8 cellular contexts compared by ENCODE assay signal in genomic region chr11:117946842-117947526, GRCh38. TPM values are rescaled to one million over a fixed set of nuclear protein-coding genes. Genes with fewer than 3 reads are reported as not detected.
A peak's percentile ranks its signal among the peaks of the same experiment; 100 is the strongest.
DNase-seq lines count a peak whose midpoint lies in the region; ATAC-seq, FAIRE-seq and TF ChIP-seq lines count a peak whose summit lies in the region.
"Had no signal": no experiment of that assay in that cellular context is flagged by ENCODE, and none has a peak within 500 bp of the region (broad histone marks: within the 10 kb centered on the region; RNA-seq: fewer than 3 reads in every experiment).

No MANE protein-coding gene starts in this region.

- H3K4me2 ChIP-seq in fibroblast of lung (ENCODE audit: extremely low read depth, insufficient read depth, low read length): no peak overlapping the region

- no peaks in the 10 kb centered on the region for H3K9me3 ChIP-seq in Panc1 (ENCODE audit: control insufficient read depth, insufficient read depth, low read depth, low read length)
- no peaks in the 10 kb centered on the region for H3K9me3 ChIP-seq in fibroblast of lung (ENCODE audit: control insufficient read depth, insufficient read depth, low read depth, low read length)

- in situ Hi-C loops in Panc1 (cut with HindIII; ENCODE audit: low pct_unique_long_range_greater_than_20kb, low sequenced_read_pairs): no loop called here

- H3K4me1 ChIP-seq in Panc1 (ENCODE audit: control insufficient read depth, insufficient read depth, low read length) (no peaks in the 10 kb centered on the region), fibroblast of lung (ENCODE audit: control insufficient read depth, extremely low read depth, insufficient read depth, low read length) (no peaks in the 10 kb centered on the region)

- H3K9ac ChIP-seq in fibroblast of lung (ENCODE audit: insufficient read depth, low read length): no peak overlapping the region

- POLR2A ChIA-PET in Panc1 (lab: Charles Lee): interaction anchor here (0.6 kb wide), 1 partner anchor 107 kb away, joined by 7 read pairs; no protein-coding TSS in a partner anchor

- peaks cover 2% of the 10 kb centered on the region for H3K36me3 Mint-ChIP-seq in activated T-cell treated with anti-CD3 and anti-CD28 coated beads, Interleukin-2, amount 50 U/mL, for 4 hours (ENCODE audit: insufficient read depth)
- no peaks in the 10 kb centered on the region for H3K36me3 Mint-ChIP-seq in nephron progenitor cell (ENCODE audit: low read depth)

- FAIRE-seq in GM12891 (lab: Jason Lieb, UNC): peak; percentile 92

- intact Hi-C loops in Panc1 (cut with micrococcal nuclease; ENCODE audit: unreplicated experiment): loop anchor here (1.0 kb wide), 2 partner anchors 103 to 129 kb away; no protein-coding TSS in a partner anchor

- H2AFZ ChIP-seq in fibroblast of lung (ENCODE audit: low read length): no peak overlapping the region

- no peak for DNase-seq in GM12891 (ENCODE audit: insufficient read length, low spot score)
- DNase-seq in Panc1 (ENCODE audit: low read depth, low spot score): peak; percentile 82
- peak; percentile 84 for DNase-seq in activated T-cell treated with anti-CD3 and anti-CD28 coated beads, Interleukin-2, amount 50 U/mL, for 4 hours
- peak; percentile 87 to 93 for DNase-seq in fibroblast of lung (ENCODE audit: low read depth in 2 of 2)
- DNase-seq in nephron progenitor cell: peak; percentile 96
- peak; percentile 92 for DNase-seq in stimulated activated naive CD8-positive, alpha-beta T cell treated with anti-CD3 and anti-CD28 coated beads, Interleukin-15, Interleukin-2, amounts not matched to agents 100 U/mL and 50 U/mL, for 24 hours

- peaks cover 15% of the 10 kb centered on the region for H3K27me3 ChIP-seq in Panc1 (ENCODE audit: control insufficient read depth, insufficient read depth, low read length)
- peaks cover 2% of the 10 kb centered on the region for H3K27me3 ChIP-seq in fibroblast of lung (ENCODE audit: control insufficient read depth, insufficient read depth, low read length)

- peaks cover 78% of the 10 kb centered on the region for H3K4me1 Mint-ChIP-seq in activated T-cell treated with anti-CD3 and anti-CD28 coated beads, Interleukin-2, amount 50 U/mL, for 4 hours (ENCODE audit: low read depth)
- H3K4me1 Mint-ChIP-seq in nephron progenitor cell: peaks cover 17% of the 10 kb centered on the region

- no peak for TF ChIP-seq POLR2A in GM12891 (IDR thresholded peaks at IDR 0.05; ENCODE audit: low read depth, low read length)

- no peaks in the 10 kb centered on the region for H3K9me3 Mint-ChIP-seq in activated T-cell treated with anti-CD3 and anti-CD28 coated beads, Interleukin-2, amount 50 U/mL, for 4 hours
- H3K9me3 Mint-ChIP-seq in nephron progenitor cell: peaks cover 6% of the 10 kb centered on the region

- BruUV-seq in Panc1 (replicated peaks; lab: Mats Ljungman, UMichigan): no TSS peak

- no peaks in the 10 kb centered on the region for H4K20me1 ChIP-seq in fibroblast of lung (ENCODE audit: control insufficient read depth, extremely low read depth, insufficient read depth, low read length)

- H3K4me3 ChIP-seq in Panc1 (ENCODE audit: low read depth in 2 of 2, low read length in 2 of 2) (no peak overlapping the region), fibroblast of lung (replicated peaks in 1 of 4; ENCODE audit: control extremely low read depth in 1 of 4, insufficient read depth in 1 of 4, low read depth in 3 of 4, low read length in 4 of 4) (no peak overlapping the region)

- ATAC-seq in Panc1: peak; percentile 98
- ATAC-seq in activated T-cell treated with anti-CD3 and anti-CD28 coated beads, Interleukin-2, amount 50 U/mL, for 4 hours: peak; percentile 62 to 64
- ATAC-seq in stimulated activated naive CD8-positive, alpha-beta T cell treated with anti-CD3 and anti-CD28 coated beads, Interleukin-15, Interleukin-2, amounts not matched to agents 100 U/mL and 50 U/mL, for 24 hours: peak; percentile 48

- H3K27ac ChIP-seq in Panc1 (ENCODE audit: low read length) (no peak overlapping the region), fibroblast of lung (ENCODE audit: insufficient read depth, low read length) (no peak overlapping the region)

- peak; percentile 88 for TF ChIP-seq CTCF in LNCAP (IDR thresholded peaks at IDR 0.05)
- peak; percentile 98 for TF ChIP-seq CTCF in Panc1 (IDR thresholded peaks at IDR 0.05)
- TF ChIP-seq CTCF in fibroblast of lung (conservative IDR thresholded peaks at IDR 0.05 in 1 of 2, IDR thresholded peaks at IDR 0.05 in 1 of 2; ENCODE audit: low read depth in 1 of 2, low read length in 2 of 2): peak; percentile 97 to 99
- peak; percentile 97 for TF ChIP-seq CTCF in nephron progenitor cell (IDR thresholded peaks at IDR 0.05)

- no peak overlapping the region for H3K27ac Mint-ChIP-seq in nephron progenitor cell

- no peaks in the 10 kb centered on the region for H3K79me2 ChIP-seq in fibroblast of lung (ENCODE audit: control insufficient read depth, insufficient read depth, low read length)

- CTCF ChIA-PET in Panc1 (lab: Charles Lee): interaction anchor here (0.6 to 1.8 kb wide), 37 partner anchors 8 to 521 kb away, joined by 3 to 34 read pairs (median 4); no protein-coding TSS in a partner anchor

- no peaks in the 10 kb centered on the region for H3K27me3 Mint-ChIP-seq in activated T-cell treated with anti-CD3 and anti-CD28 coated beads, Interleukin-2, amount 50 U/mL, for 4 hours (ENCODE audit: low read depth)
- H3K27me3 Mint-ChIP-seq in nephron progenitor cell (ENCODE audit: low read depth, poor library complexity): peaks cover 23% of the 10 kb centered on the region

- H3K4me3 Mint-ChIP-seq in activated T-cell treated with anti-CD3 and anti-CD28 coated beads, Interleukin-2, amount 50 U/mL, for 4 hours: no peak overlapping the region
- H3K4me3 Mint-ChIP-seq in nephron progenitor cell: no peak overlapping the region

- H3K36me3 ChIP-seq in Panc1 (ENCODE audit: control insufficient read depth, insufficient read depth, low read length) (no peaks in the 10 kb centered on the region), fibroblast of lung (ENCODE audit: control insufficient read depth, insufficient read depth, low read length) (no peaks in the 10 kb centered on the region)

TF ChIP-seq in GM12891, 5 proteins besides CTCF, POLR2A, EP300 and RAD21:
- TF ChIP-seq PAX5 (IDR thresholded peaks at IDR 0.05; ENCODE audit: insufficient read depth, low read length, severe bottlenecking): no peak
- TF ChIP-seq POU2F2 (IDR thresholded peaks at IDR 0.05; ENCODE audit: low read depth, low read length): no peak
- no peak for TF ChIP-seq SPI1 (IDR thresholded peaks at IDR 0.05; ENCODE audit: low read depth, low read length)
- TF ChIP-seq TAF1 (IDR thresholded peaks at IDR 0.05; ENCODE audit: low read depth, low read length): no peak
- no peak for TF ChIP-seq POLR2AphosphoS5 (IDR thresholded peaks at IDR 0.05; ENCODE audit: low read depth, low read length)

RNA-seq across cellular contexts. Expression of gene TMPRSS13, which starts 17.8 kb away (rescaled TPM):
- 0.55 TPM for polyA plus RNA-seq in GM12891 (2012; ENCODE audit: low read depth, missing spikeins)
- total RNA-seq in Panc1 (2021; ENCODE audit: unreplicated experiment) (not detected), fibroblast of lung (not detected in 2 replicates)
- polyA plus RNA-seq in Panc1 (2012; ENCODE audit: insufficient read length): not detected
- under 1 TPM; 0.26 to 0.38 (median 0.38) TPM for total RNA-seq in activated T-cell treated with anti-CD3 and anti-CD28 coated beads, Interleukin-2, amount 50 U/mL, for 4 hours
- not detected in 2 replicates for polyA plus RNA-seq in fibroblast of lung
- polyA plus RNA-seq in fibroblast of lung (2012): not detected in 2 replicates
- polyA minus RNA-seq in fibroblast of lung (ENCODE audit: low replicate concordance): not detected in 2 replicates
- total RNA-seq: skeletal muscle tissue had no signal

RNA-seq across cellular contexts. Expression of gene IL10RA, which starts 39.2 kb away (rescaled TPM):
- 9.9 TPM for polyA plus RNA-seq in GM12891 (2012; ENCODE audit: low read depth, missing spikeins)
- total RNA-seq in Panc1 (2021; ENCODE audit: unreplicated experiment) (0.41 TPM), fibroblast of lung (0.17 and 0.26 TPM in 2 replicates)
- not detected for polyA plus RNA-seq in Panc1 (2012; ENCODE audit: insufficient read length)
- total RNA-seq in activated T-cell treated with anti-CD3 and anti-CD28 coated beads, Interleukin-2, amount 50 U/mL, for 4 hours: 10 to 100 TPM; 30.5 to 39.3 (median 36.6) TPM
- 0.36 TPM in 1 of 2 replicates, not detected in the other for polyA plus RNA-seq in fibroblast of lung
- 0.10 TPM in 1 of 2 replicates, not detected in the other for polyA plus RNA-seq in fibroblast of lung (2012)
- not detected in 2 replicates for polyA minus RNA-seq in fibroblast of lung (ENCODE audit: low replicate concordance)

Comparison
In these comparisons a context has a peak if more than half of its experiments do, and no peak if none do; other contexts are left out.
1. ATAC-seq: peak in every context shown above with its lines; median percentile 98 in Panc1; 63 in activated T-cell treated with anti-CD3 and anti-CD28 coated beads, Interleukin-2, amount 50 U/mL, for 4 hours; 48 in stimulated activated naive CD8-positive, alpha-beta T cell treated with anti-CD3 and anti-CD28 coated beads, Interleukin-15, Interleukin-2, amounts not matched to agents 100 U/mL and 50 U/mL, for 24 hours.
2. RNA of gene IL10RA, which starts 39.2 kb away (total RNA-seq): 30.5 to 39.3 TPM in activated T-cell treated with anti-CD3 and anti-CD28 coated beads, Interleukin-2, amount 50 U/mL, for 4 hours; 0.41 TPM in Panc1 (single experiment) and 0.17 to 0.26 TPM in fibroblast of lung; every median in the first group is over 10 times any median in the second.
3. Peak in every context shown above with its lines, with median percentiles within 50 percentile points of each other: CTCF ChIP-seq.